Comparison of ENCODE assay signal across 10 cellular contexts in the genomic region with DNA sequence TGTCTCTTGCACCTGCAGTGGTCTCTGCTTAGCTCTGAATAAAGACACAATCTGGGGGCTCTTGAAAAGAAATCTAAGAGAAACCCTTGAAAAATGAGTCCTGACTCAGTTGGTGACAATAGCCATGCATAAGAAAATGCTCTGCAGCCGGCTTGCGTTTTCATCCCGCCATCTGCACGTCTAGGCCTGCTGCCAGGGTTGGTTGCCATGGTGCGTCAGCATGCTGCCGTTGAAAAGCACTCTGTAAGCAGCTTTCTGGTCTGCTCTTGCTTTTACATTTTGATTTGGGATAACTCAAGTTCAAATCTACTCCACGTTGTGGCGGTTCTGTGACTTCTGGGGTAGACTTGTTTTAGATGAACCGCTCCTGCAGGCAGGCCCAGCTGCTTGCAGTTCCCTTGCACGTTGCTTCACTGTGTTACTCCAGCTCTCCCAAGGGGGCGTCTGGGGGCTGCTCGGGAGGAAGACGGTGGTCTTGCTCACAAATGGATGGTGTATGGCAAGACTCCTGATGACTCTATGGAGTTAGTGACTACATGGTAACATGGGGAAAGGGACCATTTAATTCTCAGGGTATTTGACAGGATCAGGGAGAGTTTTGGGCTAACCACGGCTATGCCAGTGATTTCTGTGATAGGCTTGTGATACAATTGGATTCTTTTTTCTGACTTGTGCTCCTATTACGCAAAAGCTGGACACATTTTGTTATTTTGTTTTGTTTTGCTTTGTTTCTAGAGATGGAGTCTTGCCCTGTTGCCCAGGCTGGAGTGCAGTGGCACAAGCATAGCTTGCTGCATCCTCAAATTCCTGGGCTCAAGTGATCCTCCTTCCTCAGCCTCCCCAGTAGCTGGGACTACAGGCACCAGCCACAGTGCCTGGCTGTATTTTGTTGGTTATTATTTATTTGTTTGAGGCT. TPM values are rescaled to one million over a fixed set of nuclear protein-coding genes. Genes with fewer than 3 reads are reported as not detected.
DNase-seq lines count a peak whose midpoint lies in the region; ATAC-seq, FAIRE-seq and TF ChIP-seq lines count a peak whose summit lies in the region.
"Had no signal": no experiment of that assay in that cellular context is flagged by ENCODE, and none has a peak within 500 bp of the region (broad histone marks: within the 10 kb centered on the region; RNA-seq: fewer than 3 reads in every experiment).

No MANE protein-coding gene starts in this region.

- no peaks in the 10 kb centered on the region for H3K79me2 ChIP-seq in endothelial cell of umbilical vein (ENCODE audit: control insufficient read depth, insufficient read depth, low read length)
- H3K79me2 ChIP-seq in neural progenitor cell (ENCODE audit: low read depth) = no peaks in the 10 kb centered on the region

- no TSS peak for BruUV-seq in endothelial cell of umbilical vein (replicated peaks; lab: Mats Ljungman, UMichigan)

- no peaks in the 10 kb centered on the region for H3F3A ChIP-seq in neural progenitor cell (ENCODE audit: low read depth)

- H3K36me3 ChIP-seq in endothelial cell of umbilical vein (ENCODE audit: control insufficient read depth in 2 of 2, extremely low read depth in 1 of 2, insufficient read depth in 2 of 2, low read length in 2 of 2) = no peaks in the 10 kb centered on the region
- H3K36me3 ChIP-seq in neural progenitor cell = no peaks in the 10 kb centered on the region

- no peak overlapping the region for H3K4me2 ChIP-seq in endothelial cell of umbilical vein (ENCODE audit: insufficient read depth, low read length)
- no peak overlapping the region for H3K4me2 ChIP-seq in neural progenitor cell

- CTCF ChIA-PET in endothelial cell of umbilical vein (lab: Charles Lee) = interaction anchor here (2.4 to 4.2 kb wide), 4 partner anchors 8 to 295 kb away, joined by 9 to 42 read pairs (median 26); no protein-coding TSS in a partner anchor
- CTCF ChIA-PET in activated CD4-positive, alpha-beta T cell treated with anti-CD3 and anti-CD28 coated beads for 36 hours (lab: Charles Lee) = interaction anchor here (1.5 to 14.0 kb wide), 4 partner anchors 8 to 151 kb away, joined by 3 to 246 read pairs (median 12); no protein-coding TSS in a partner anchor

- no peak for ATAC-seq in activated CD4-positive, alpha-beta T cell treated with anti-CD3 and anti-CD28 coated beads for 36 hours
- no peak for ATAC-seq in GM18498 (IDR thresholded peaks at IDR 0.05; ENCODE audit: unreplicated experiment)

- H3K9ac ChIP-seq in endothelial cell of umbilical vein (replicated peaks; ENCODE audit: extremely low read depth, insufficient read depth, low read length) (no peak overlapping the region), neural progenitor cell (no peak overlapping the region)

- peaks cover 25% of the 10 kb centered on the region for H3K36me3 Mint-ChIP-seq in neural progenitor cell
- H3K36me3 Mint-ChIP-seq in activated CD4-positive, alpha-beta T cell treated with anti-CD3 and anti-CD28 coated beads for 36 hours (ENCODE audit: low read depth) = no peaks in the 10 kb centered on the region
- no peaks in the 10 kb centered on the region for H3K36me3 Mint-ChIP-seq in T-helper 2 cell treated with Interferon-gamma antibody and Interleukin-4, amounts not matched to agents 5 μg/mL and 100 μg/mL, for 36 hours (ENCODE audit: low read depth)

- no peak overlapping the region for H2AFZ ChIP-seq in endothelial cell of umbilical vein (ENCODE audit: low read depth, low read length)
- H2AFZ ChIP-seq in neural progenitor cell (replicated peaks) = no peak overlapping the region

- H4K20me1 ChIP-seq in endothelial cell of umbilical vein (replicated peaks; ENCODE audit: control insufficient read depth, extremely low read depth, insufficient read depth, low read length) (no peaks in the 10 kb centered on the region), neural progenitor cell (ENCODE audit: low read depth) (peaks cover 26% of the 10 kb centered on the region)

- H3K9me3 Mint-ChIP-seq in neural progenitor cell = no peaks in the 10 kb centered on the region
- no peaks in the 10 kb centered on the region for H3K9me3 Mint-ChIP-seq in activated CD4-positive, alpha-beta T cell treated with anti-CD3 and anti-CD28 coated beads for 36 hours (ENCODE audit: low read depth)
- H3K9me3 Mint-ChIP-seq in T-helper 2 cell treated with Interferon-gamma antibody and Interleukin-4, amounts not matched to agents 5 μg/mL and 100 μg/mL, for 36 hours = no peaks in the 10 kb centered on the region
- H3K9me3 Mint-ChIP-seq: activated naive CD4-positive, alpha-beta T cell treated with anti-CD3 and anti-CD28 coated beads for 36 hours had no signal

- H3K4me1 Mint-ChIP-seq in neural progenitor cell = peaks cover 38% of the 10 kb centered on the region
- peaks cover 2% of the 10 kb centered on the region for H3K4me1 Mint-ChIP-seq in activated CD4-positive, alpha-beta T cell treated with anti-CD3 and anti-CD28 coated beads for 36 hours
- peaks cover 8% of the 10 kb centered on the region for H3K4me1 Mint-ChIP-seq in T-helper 2 cell treated with Interferon-gamma antibody and Interleukin-4, amounts not matched to agents 5 μg/mL and 100 μg/mL, for 36 hours (ENCODE audit: low read depth)

- peak overlapping the region; percentile 50 for H3K27ac Mint-ChIP-seq in neural progenitor cell
- H3K27ac Mint-ChIP-seq in activated CD4-positive, alpha-beta T cell treated with anti-CD3 and anti-CD28 coated beads for 36 hours = no peak overlapping the region
- H3K27ac Mint-ChIP-seq in T-helper 2 cell treated with Interferon-gamma antibody and Interleukin-4, amounts not matched to agents 5 μg/mL and 100 μg/mL, for 36 hours = no peak overlapping the region
- H3K27ac Mint-ChIP-seq: activated naive CD4-positive, alpha-beta T cell treated with anti-CD3 and anti-CD28 coated beads for 36 hours had no signal

- peaks cover 24 to 27% of the 10 kb centered on the region in 2 experiments for H3K27me3 ChIP-seq in endothelial cell of umbilical vein (ENCODE audit: control insufficient read depth in 2 of 2, insufficient read depth in 2 of 2, low read length in 2 of 2)
- no peaks in the 10 kb centered on the region for H3K27me3 ChIP-seq in neural progenitor cell

- TF ChIP-seq POLR2A in endothelial cell of umbilical vein (IDR thresholded peaks at IDR 0.05; ENCODE audit: low read depth, low read length) (no peak), GM12891 (IDR thresholded peaks at IDR 0.05; ENCODE audit: low read depth, low read length) (no peak)

- no peak for TF ChIP-seq CTCF in D721Med (IDR thresholded peaks at IDR 0.05; ENCODE audit: insufficient read depth, missing control alignments)
- no peak for TF ChIP-seq CTCF in endothelial cell of umbilical vein (IDR thresholded peaks at IDR 0.05; ENCODE audit: extremely low read depth in 1 of 2, insufficient read depth in 1 of 2, low read depth in 1 of 2, low read length in 2 of 2)
- no peak for TF ChIP-seq CTCF in neural progenitor cell (IDR thresholded peaks at IDR 0.05)

- H3K9me3 ChIP-seq in endothelial cell of umbilical vein (replicated peaks; ENCODE audit: control insufficient read depth, insufficient read depth, low read length) (no peaks in the 10 kb centered on the region), neural progenitor cell (ENCODE audit: low read depth) (no peaks in the 10 kb centered on the region)

- H3K27ac ChIP-seq in endothelial cell of umbilical vein (ENCODE audit: insufficient read depth, low read depth, low read length) (no peak overlapping the region), neural progenitor cell (no peak overlapping the region)

- DNase-seq in D721Med (ENCODE audit: insufficient read length, low spot score) = peak; percentile 47
- peak; percentile 50 for DNase-seq in NCI-H510A (lab: John Stamatoyannopoulos, UW)
- peak; percentile 82 for DNase-seq in endothelial cell of umbilical vein (ENCODE audit: low read depth, low spot score)
- no peak for DNase-seq in neural progenitor cell (ENCODE audit: low spot score)
- no peak for DNase-seq in GM12891 (ENCODE audit: insufficient read length, low spot score)
- DNase-seq in activated CD4-positive, alpha-beta T cell treated with anti-CD3 and anti-CD28 coated beads for 36 hours = no peak
- DNase-seq in T-helper 2 cell treated with Interferon-gamma antibody and Interleukin-4, amounts not matched to agents 5 μg/mL and 100 μg/mL, for 36 hours (ENCODE audit: low spot score) = no peak
- DNase-seq: activated naive CD4-positive, alpha-beta T cell treated with anti-CD3 and anti-CD28 coated beads for 36 hours had no signal

- FAIRE-seq in D721Med (lab: Jason Lieb, UNC) = no peak
- FAIRE-seq in endothelial cell of umbilical vein (lab: Jason Lieb, UNC) = peak; percentile 78
- no peak for FAIRE-seq in GM12891 (lab: Jason Lieb, UNC)
- FAIRE-seq: G401.6 had no signal

- H3K4me1 ChIP-seq in endothelial cell of umbilical vein (ENCODE audit: control insufficient read depth, extremely low read depth, insufficient read depth, low read length) = no peaks in the 10 kb centered on the region
- no peaks in the 10 kb centered on the region for H3K4me1 ChIP-seq in neural progenitor cell

- POLR2A ChIA-PET in endothelial cell of umbilical vein (lab: Charles Lee) = interaction anchor here (0.6 kb wide), 1 partner anchor 98 kb away, joined by 3 read pairs; no protein-coding TSS in a partner anchor
- POLR2A ChIA-PET in activated CD4-positive, alpha-beta T cell treated with anti-CD3 and anti-CD28 coated beads for 36 hours (lab: Charles Lee) = interaction anchor here (0.6 kb wide), 1 partner anchor 412 kb away, joined by 3 read pairs; no protein-coding TSS in a partner anchor

- dilution Hi-C loops in endothelial cell of umbilical vein (cut with MboI; ENCODE audit: extremely low pct_ligation_motif_present, low sequenced_read_pairs) = loop anchor here (25.0 kb wide), 1 partner anchor 293 kb away; no protein-coding TSS in a partner anchor

- no peaks in the 10 kb centered on the region for H3K9me1 ChIP-seq in endothelial cell of umbilical vein (replicated peaks; ENCODE audit: control insufficient read depth, extremely low read depth, insufficient read depth, low read length)

- intact Hi-C loops in endothelial cell of umbilical vein (cut with micrococcal nuclease) = no loop called here
- intact Hi-C loops in activated CD4-positive, alpha-beta T cell treated with anti-CD3 and anti-CD28 coated beads for 36 hours (cut with DNase I, micrococcal nuclease) = no loop called here

- peak overlapping the region; percentile 49 for H3K4me3 Mint-ChIP-seq in neural progenitor cell
- no peak overlapping the region for H3K4me3 Mint-ChIP-seq in activated CD4-positive, alpha-beta T cell treated with anti-CD3 and anti-CD28 coated beads for 36 hours
- no peak overlapping the region for H3K4me3 Mint-ChIP-seq in T-helper 2 cell treated with Interferon-gamma antibody and Interleukin-4, amounts not matched to agents 5 μg/mL and 100 μg/mL, for 36 hours
- H3K4me3 Mint-ChIP-seq: activated naive CD4-positive, alpha-beta T cell treated with anti-CD3 and anti-CD28 coated beads for 36 hours had no signal

- H3K4me3 ChIP-seq in endothelial cell of umbilical vein (replicated peaks in 1 of 3; ENCODE audit: insufficient read depth in 1 of 3, low read depth in 1 of 3, low read length in 3 of 3) (no peak overlapping the region), neural progenitor cell (no peak overlapping the region)

- H3K27me3 Mint-ChIP-seq in neural progenitor cell (ENCODE audit: insufficient read depth, low read depth) = no peaks in the 10 kb centered on the region
- peaks cover 4% of the 10 kb centered on the region for H3K27me3 Mint-ChIP-seq in activated CD4-positive, alpha-beta T cell treated with anti-CD3 and anti-CD28 coated beads for 36 hours
- H3K27me3 Mint-ChIP-seq in T-helper 2 cell treated with Interferon-gamma antibody and Interleukin-4, amounts not matched to agents 5 μg/mL and 100 μg/mL, for 36 hours (ENCODE audit: low read depth) = peaks cover 19% of the 10 kb centered on the region

RNA-seq across cellular contexts. Expression of a gene that starts 15.8 kb away (rescaled TPM):
- total RNA-seq in endothelial cell of umbilical vein = not detected in 2 replicates
- 0.18 TPM in 1 of 2 replicates, not detected in the other for polyA plus RNA-seq in endothelial cell of umbilical vein
- 0.04 TPM in 1 of 2 replicates, not detected in the other for polyA plus RNA-seq in endothelial cell of umbilical vein (2011; cell fraction: cytosol; rRNA removed)
- polyA plus RNA-seq in endothelial cell of umbilical vein (2011; cell fraction: nucleus; rRNA removed) = 0.07 TPM in 1 of 2 replicates, not detected in the other
- polyA plus RNA-seq in endothelial cell of umbilical vein (2012) = not detected in 2 replicates
- polyA minus RNA-seq in endothelial cell of umbilical vein = 0.19 TPM in 1 of 2 replicates, not detected in the other
- not detected for polyA minus RNA-seq in endothelial cell of umbilical vein (2011; cell fraction: cytosol; rRNA and poly(A)+ RNA removed)
- not detected in 2 replicates for polyA minus RNA-seq in endothelial cell of umbilical vein (2011; cell fraction: nucleus; rRNA and poly(A)+ RNA removed)
- total RNA-seq in neural progenitor cell (ENCODE audit: low replicate concordance) = 43.7 and 73.8 TPM in 2 replicates
- polyA plus RNA-seq in GM12891 (2012; ENCODE audit: low read depth, missing spikeins) = 6.7 TPM
- not detected for total RNA-seq in activated CD4-positive, alpha-beta T cell treated with anti-CD3 and anti-CD28 coated beads for 36 hours
- total RNA-seq: activated naive CD4-positive, alpha-beta T cell treated with anti-CD3 and anti-CD28 coated beads for 36 hours had no signal

RNA-seq across cellular contexts. Expression of a gene that starts 46.1 kb away (rescaled TPM):
- 57.3 and 59.4 TPM in 2 replicates for total RNA-seq in endothelial cell of umbilical vein
- polyA plus RNA-seq in endothelial cell of umbilical vein = 20.7 and 22.5 TPM in 2 replicates
- 22.4 and 24.0 TPM in 2 replicates for polyA plus RNA-seq in endothelial cell of umbilical vein (2011; cell fraction: cytosol; rRNA removed)
- polyA plus RNA-seq in endothelial cell of umbilical vein (2011; cell fraction: nucleus; rRNA removed) = 34.1 and 36.6 TPM in 2 replicates
- polyA plus RNA-seq in endothelial cell of umbilical vein (2012) = 30.4 and 36.7 TPM in 2 replicates
- polyA minus RNA-seq in endothelial cell of umbilical vein = 54.4 and 56.2 TPM in 2 replicates
- polyA minus RNA-seq in endothelial cell of umbilical vein (2011; cell fraction: cytosol; rRNA and poly(A)+ RNA removed) = 29.5 TPM
- polyA minus RNA-seq in endothelial cell of umbilical vein (2011; cell fraction: nucleus; rRNA and poly(A)+ RNA removed) = 34.4 and 59.3 TPM in 2 replicates
- 29.6 and 33.6 TPM in 2 replicates for total RNA-seq in neural progenitor cell (ENCODE audit: low replicate concordance)
- 26.5 TPM for polyA plus RNA-seq in GM12891 (2012; ENCODE audit: low read depth, missing spikeins)
- total RNA-seq in activated CD4-positive, alpha-beta T cell treated with anti-CD3 and anti-CD28 coated beads for 36 hours = 10 to 100 TPM; 51.7 to 52.6 TPM

RNA-seq across cellular contexts. Expression of a gene that starts 50.4 kb away (rescaled TPM):
- total RNA-seq in endothelial cell of umbilical vein (10.2 and 11.3 TPM in 2 replicates), neural progenitor cell (ENCODE audit: low replicate concordance) (27.3 and 64.6 TPM in 2 replicates)
- polyA plus RNA-seq in endothelial cell of umbilical vein = 15.7 and 16.8 TPM in 2 replicates
- polyA plus RNA-seq in endothelial cell of umbilical vein (2011; cell fraction: cytosol; rRNA removed) = 8.2 and 10.6 TPM in 2 replicates
- 3.0 and 4.9 TPM in 2 replicates for polyA plus RNA-seq in endothelial cell of umbilical vein (2011; cell fraction: nucleus; rRNA removed)
- polyA plus RNA-seq in endothelial cell of umbilical vein (2012) = 4.8 and 4.9 TPM in 2 replicates
- polyA minus RNA-seq in endothelial cell of umbilical vein = 12.4 and 13.3 TPM in 2 replicates
- 12.1 TPM for polyA minus RNA-seq in endothelial cell of umbilical vein (2011; cell fraction: cytosol; rRNA and poly(A)+ RNA removed)
- 4.7 and 5.1 TPM in 2 replicates for polyA minus RNA-seq in endothelial cell of umbilical vein (2011; cell fraction: nucleus; rRNA and poly(A)+ RNA removed)
- polyA plus RNA-seq in GM12891 (2012; ENCODE audit: low read depth, missing spikeins) = 5.0 TPM
- total RNA-seq in activated CD4-positive, alpha-beta T cell treated with anti-CD3 and anti-CD28 coated beads for 36 hours = 10 to 100 TPM; 17.0 to 17.8 TPM

Comparison
In these comparisons a context has a peak if more than half of its experiments do, and no peak if none do; other contexts are left out.
1. DNase-seq: peak in D721Med (single experiment), NCI-H510A (single experiment) and endothelial cell of umbilical vein (single experiment); none in neural progenitor cell (single experiment), GM12891 (single experiment), activated CD4-positive, alpha-beta T cell treated with anti-CD3 and anti-CD28 coated beads for 36 hours (single experiment) and T-helper 2 cell treated with Interferon-gamma antibody and Interleukin-4, amounts not matched to agents 5 μg/mL and 100 μg/mL, for 36 hours (single experiment).
2. RNA of a gene that starts 15.8 kb away (total RNA-seq): 43.7 to 73.8 TPM in neural progenitor cell; not detected in activated CD4-positive, alpha-beta T cell treated with anti-CD3 and anti-CD28 coated beads for 36 hours and not detected in endothelial cell of umbilical vein; every median in the first group is over 10 times any median in the second.